ENCODE assay signal across 1 cellular context in genomic region chr7:116730097-116731018, GRCh38.
TF ChIP-seq lines count a peak whose summit lies in the region.

No MANE protein-coding gene starts in this region.

TF ChIP-seq in HEK293, 187 proteins besides CTCF, POLR2A, EP300 and RAD21 (continued from another document and continues in another):
- TF ChIP-seq ZNF398 (tag by site-specific recombination; IDR thresholded peaks at IDR 0.05) (peak; percentile 73), ZFP3 (tag by site-specific recombination; IDR thresholded peaks at IDR 0.05; ENCODE audit: low read depth) (no peak), ZNF48 (tag by site-specific recombination; IDR thresholded peaks at IDR 0.05) (no peak), MEIS1 (CRISPR knock-in tag; IDR thresholded peaks at IDR 0.05; ENCODE audit: borderline replicate concordance) (no peak), OSR2 (tag by site-specific recombination; IDR thresholded peaks at IDR 0.05) (peak; percentile 92), OVOL3 (tag by site-specific recombination; IDR thresholded peaks at IDR 0.05) (peak; percentile 81; the same call in 1 of the 2 replicates), ZNF132 (tag by site-specific recombination; IDR thresholded peaks at IDR 0.05; ENCODE audit: borderline replicate concordance) (no peak), ZNF302 (tag by site-specific recombination; IDR thresholded peaks at IDR 0.05; ENCODE audit: low read depth) (0 out of 2 replicates have a peak, but pooled peaks have one; percentile 23), ZNF223 (tag by site-specific recombination; IDR thresholded peaks at IDR 0.05) (no peak), ZNF529 (tag by site-specific recombination; IDR thresholded peaks at IDR 0.05; ENCODE audit: insufficient replicate concordance) (no peak), ZNF335 (tag by site-specific recombination; conservative IDR thresholded peaks at IDR 0.05) (no peak), ZNF280C (tag by site-specific recombination; IDR thresholded peaks at IDR 0.05) (no peak), ZSCAN30 (tag by site-specific recombination; IDR thresholded peaks at IDR 0.05) (no peak), PRDM1 (tag by site-specific recombination; IDR thresholded peaks at IDR 0.05) (no peak), ZNF580 (tag by site-specific recombination; IDR thresholded peaks at IDR 0.05) (peak; percentile 72; the same call in 1 of the 2 replicates), ZNF112 (tag by site-specific recombination; IDR thresholded peaks at IDR 0.05) (no peak), ZSCAN23 (tag by site-specific recombination; IDR thresholded peaks at IDR 0.05) (peak; percentile 76; the same call in 1 of the 2 replicates), ZNF704 (tag by site-specific recombination; IDR thresholded peaks at IDR 0.05) (no peak), ZNF664 (tag by site-specific recombination; IDR thresholded peaks at IDR 0.05) (no peak), RBAK (tag by site-specific recombination; IDR thresholded peaks at IDR 0.05) (no peak), HOXD13 (CRISPR knock-in tag; IDR thresholded peaks at IDR 0.05; ENCODE audit: borderline replicate concordance) (no peak), GLI4 (tag by site-specific recombination; IDR thresholded peaks at IDR 0.05) (no peak), ZBTB48 (tag by site-specific recombination; IDR thresholded peaks at IDR 0.05) (no peak), YY1 (tag by site-specific recombination; IDR thresholded peaks at IDR 0.05) (no peak), ZNF692 (tag by site-specific recombination; IDR thresholded peaks at IDR 0.05) (peak; percentile 73), GLIS2 (tag by site-specific recombination; IDR thresholded peaks at IDR 0.05) (no peak), ZNF544 (tag by site-specific recombination; IDR thresholded peaks at IDR 0.05) (no peak), ZNF16 (tag by site-specific recombination; IDR thresholded peaks at IDR 0.05; ENCODE audit: low read depth) (no peak), ZNF2 (tag by site-specific recombination; IDR thresholded peaks at IDR 0.05) (no peak), ZNF394 (tag by site-specific recombination; IDR thresholded peaks at IDR 0.05; ENCODE audit: borderline replicate concordance) (no peak), ZNF701 (tag by site-specific recombination; IDR thresholded peaks at IDR 0.05) (no peak), SETDB1 (IDR thresholded peaks at IDR 0.05; ENCODE audit: insufficient read length, low read length) (no peak), ZNF658 (tag by site-specific recombination; IDR thresholded peaks at IDR 0.05) (no peak), ZNF776 (tag by site-specific recombination; IDR thresholded peaks at IDR 0.05; ENCODE audit: borderline replicate concordance) (no peak), TCF7L2 (IDR thresholded peaks at IDR 0.05; ENCODE audit: borderline replicate concordance, low read depth, low read length) (no peak), ZBTB10 (tag by site-specific recombination; IDR thresholded peaks at IDR 0.05) (no peak), ZNF426 (tag by site-specific recombination; IDR thresholded peaks at IDR 0.05) (no peak), ZNF747 (tag by site-specific recombination; IDR thresholded peaks at IDR 0.05) (no peak), ZBTB6 (tag by site-specific recombination; IDR thresholded peaks at IDR 0.05) (peak; percentile 73), ZNF521 (tag by site-specific recombination; IDR thresholded peaks at IDR 0.05) (no peak), ZNF621 (tag by site-specific recombination; IDR thresholded peaks at IDR 0.05) (peak; percentile 75; the same call in 1 of the 2 replicates)
- TF ChIP-seq, protein P1, sequence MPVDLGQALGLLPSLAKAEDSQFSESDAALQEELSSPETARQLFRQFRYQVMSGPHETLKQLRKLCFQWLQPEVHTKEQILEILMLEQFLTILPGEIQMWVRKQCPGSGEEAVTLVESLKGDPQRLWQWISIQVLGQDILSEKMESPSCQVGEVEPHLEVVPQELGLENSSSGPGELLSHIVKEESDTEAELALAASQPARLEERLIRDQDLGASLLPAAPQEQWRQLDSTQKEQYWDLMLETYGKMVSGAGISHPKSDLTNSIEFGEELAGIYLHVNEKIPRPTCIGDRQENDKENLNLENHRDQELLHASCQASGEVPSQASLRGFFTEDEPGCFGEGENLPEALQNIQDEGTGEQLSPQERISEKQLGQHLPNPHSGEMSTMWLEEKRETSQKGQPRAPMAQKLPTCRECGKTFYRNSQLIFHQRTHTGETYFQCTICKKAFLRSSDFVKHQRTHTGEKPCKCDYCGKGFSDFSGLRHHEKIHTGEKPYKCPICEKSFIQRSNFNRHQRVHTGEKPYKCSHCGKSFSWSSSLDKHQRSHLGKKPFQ (tag by site-specific recombination; IDR thresholded peaks at IDR 0.05): peak; percentile 69
- TF ChIP-seq, protein P2, sequence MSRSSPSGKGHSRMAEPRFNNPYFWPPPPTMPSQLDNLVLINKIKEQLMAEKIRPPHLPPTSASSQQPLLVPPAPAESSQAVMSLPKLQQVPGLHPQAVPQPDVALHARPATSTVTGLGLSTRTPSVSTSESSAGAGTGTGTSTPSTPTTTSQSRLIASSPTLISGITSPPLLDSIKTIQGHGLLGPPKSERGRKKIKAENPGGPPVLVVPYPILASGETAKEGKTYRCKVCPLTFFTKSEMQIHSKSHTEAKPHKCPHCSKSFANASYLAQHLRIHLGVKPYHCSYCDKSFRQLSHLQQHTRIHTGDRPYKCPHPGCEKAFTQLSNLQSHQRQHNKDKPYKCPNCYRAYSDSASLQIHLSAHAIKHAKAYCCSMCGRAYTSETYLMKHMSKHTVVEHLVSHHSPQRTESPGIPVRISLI (tag by site-specific recombination; IDR thresholded peaks at IDR 0.05): no peak
- TF ChIP-seq, protein P3, sequence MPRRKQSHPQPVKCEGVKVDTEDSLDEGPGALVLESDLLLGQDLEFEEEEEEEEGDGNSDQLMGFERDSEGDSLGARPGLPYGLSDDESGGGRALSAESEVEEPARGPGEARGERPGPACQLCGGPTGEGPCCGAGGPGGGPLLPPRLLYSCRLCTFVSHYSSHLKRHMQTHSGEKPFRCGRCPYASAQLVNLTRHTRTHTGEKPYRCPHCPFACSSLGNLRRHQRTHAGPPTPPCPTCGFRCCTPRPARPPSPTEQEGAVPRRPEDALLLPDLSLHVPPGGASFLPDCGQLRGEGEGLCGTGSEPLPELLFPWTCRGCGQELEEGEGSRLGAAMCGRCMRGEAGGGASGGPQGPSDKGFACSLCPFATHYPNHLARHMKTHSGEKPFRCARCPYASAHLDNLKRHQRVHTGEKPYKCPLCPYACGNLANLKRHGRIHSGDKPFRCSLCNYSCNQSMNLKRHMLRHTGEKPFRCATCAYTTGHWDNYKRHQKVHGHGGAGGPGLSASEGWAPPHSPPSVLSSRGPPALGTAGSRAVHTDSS (tag by site-specific recombination; IDR thresholded peaks at IDR 0.05): no peak
- TF ChIP-seq, protein P4, sequence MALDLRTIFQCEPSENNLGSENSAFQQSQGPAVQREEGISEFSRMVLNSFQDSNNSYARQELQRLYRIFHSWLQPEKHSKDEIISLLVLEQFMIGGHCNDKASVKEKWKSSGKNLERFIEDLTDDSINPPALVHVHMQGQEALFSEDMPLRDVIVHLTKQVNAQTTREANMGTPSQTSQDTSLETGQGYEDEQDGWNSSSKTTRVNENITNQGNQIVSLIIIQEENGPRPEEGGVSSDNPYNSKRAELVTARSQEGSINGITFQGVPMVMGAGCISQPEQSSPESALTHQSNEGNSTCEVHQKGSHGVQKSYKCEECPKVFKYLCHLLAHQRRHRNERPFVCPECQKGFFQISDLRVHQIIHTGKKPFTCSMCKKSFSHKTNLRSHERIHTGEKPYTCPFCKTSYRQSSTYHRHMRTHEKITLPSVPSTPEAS (tag by site-specific recombination; IDR thresholded peaks at IDR 0.05): no peak
